ENCODE assay signal across 8 cellular contexts in the genomic region with DNA sequence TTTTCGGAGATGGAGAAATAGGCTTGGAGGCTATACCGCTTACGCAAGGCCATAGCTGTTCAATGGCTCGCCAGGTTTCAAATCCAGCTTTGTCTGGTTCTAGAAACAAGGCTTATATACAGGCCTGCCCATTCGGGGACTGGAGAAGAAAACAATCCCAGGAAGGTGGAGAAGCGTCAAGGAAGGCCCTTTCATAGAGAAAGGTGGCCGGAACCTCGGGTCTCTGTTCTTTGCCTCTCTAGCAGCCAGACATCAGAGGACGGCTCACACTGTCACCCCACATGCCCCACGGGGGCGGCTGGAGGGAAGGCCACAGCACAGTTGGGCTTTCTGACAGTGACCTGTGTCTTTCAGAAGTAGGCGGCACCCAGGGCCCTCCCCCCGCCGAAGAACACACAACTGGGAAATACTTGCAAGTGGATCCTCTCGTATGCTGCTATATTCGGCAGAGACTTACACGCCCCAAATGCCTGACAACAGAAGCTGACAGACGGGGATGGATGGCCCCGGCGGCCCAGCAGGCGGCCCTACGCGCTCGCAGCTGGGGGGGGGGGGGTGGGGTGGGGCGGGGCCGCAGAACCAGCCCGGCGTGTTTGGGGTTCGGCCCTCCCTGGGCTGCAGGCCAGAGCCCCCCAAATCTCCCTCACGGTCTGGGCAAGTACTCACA. TPM values are rescaled to one million over a fixed set of nuclear protein-coding genes. Genes with fewer than 3 reads are reported as not detected.
DNase-seq lines count a peak whose midpoint lies in the region; ATAC-seq and TF ChIP-seq lines count a peak whose summit lies in the region.

No MANE protein-coding gene starts in this region.

- H3K27ac Mint-ChIP-seq in activated CD4-positive, alpha-beta memory T cell treated with anti-CD3 and anti-CD28 coated beads, Interleukin-2, amount 10 ng/mL, durations not matched to agents 7 days and 5 days: peak overlapping the region; percentile 92

- peak overlapping the region; percentile 98 to 100 (median 100) for H3K9ac ChIP-seq in BLaER1 treated with 17β-estradiol and CSF1 and Interleukin-3, amounts not matched to agents 10 nM and 100 nM

- WGBS in mesodermal cell (ENCODE audit: insufficient coverage in 2 of 2), 2 experiments: 24 to 31% methylated on average over 11 to 12 of the region's 30 CpGs
- 12% methylated on average over 11 of the region's 30 CpGs for WGBS in suprapubic skin

- H4K20me1 ChIP-seq in BLaER1 treated with 17β-estradiol and CSF1 and Interleukin-3, amounts not matched to agents 10 nM and 100 nM: peaks cover 38 to 51% (median 49%) of the 10 kb centered on the region in 11 experiments

- peak; percentile 61 for DNase-seq in HEK293T (ENCODE audit: extremely low spot score)
- DNase-seq in NCI-H524 (lab: John Stamatoyannopoulos, UW): peak; percentile 60 to 79
- peak; percentile 64 for DNase-seq in activated CD4-positive, alpha-beta memory T cell treated with anti-CD3 and anti-CD28 coated beads, Interleukin-2, amount 10 ng/mL, durations not matched to agents 7 days and 5 days
- peak; percentile 91 for DNase-seq in epithelial cell of esophagus (ENCODE audit: low read depth)
- DNase-seq in suprapubic skin (ENCODE audit: low spot score in 2 of 2): peak in 1 of 2 donors; percentile 85

- POLR2A ChIA-PET in HEK293T (lab: Yijun Ruan, JAX): interaction anchor here (0.6 to 7.9 kb wide), 7 partner anchors 9 to 89 kb away, joined by 3 to 125 read pairs (median 4); a partner anchor contains a TSS
- POLR2A ChIA-PET in activated CD4-positive, alpha-beta memory T cell treated with anti-CD3 and anti-CD28 coated beads, Interleukin-2, amount 10 ng/mL, durations not matched to agents 7 days and 5 days (lab: Charles Lee): interaction anchor here (0.9 to 32.8 kb wide), 5 partner anchors 1 to 89 kb away, joined by 3 to 1170 read pairs (median 4); a partner anchor contains a TSS

- H3K4me2 ChIP-seq in BLaER1 treated with 17β-estradiol and CSF1 and Interleukin-3, amounts not matched to agents 10 nM and 100 nM: peak overlapping the region; percentile 97 to 100 (median 99)

- no peak for TF ChIP-seq EP300 in suprapubic skin (IDR thresholded peaks at IDR 0.05)

- no peak for ATAC-seq in HG03108 (IDR thresholded peaks at IDR 0.05; ENCODE audit: unreplicated experiment)

- peaks cover 47 to 51% (median 50%) of the 10 kb centered on the region in 10 experiments for H3K4me1 ChIP-seq in BLaER1 treated with 17β-estradiol and CSF1 and Interleukin-3, amounts not matched to agents 10 nM and 100 nM
- H3K4me1 ChIP-seq in mesodermal cell (ENCODE audit: control insufficient read depth, insufficient read depth, low read length, poor library complexity, severe bottlenecking) (peaks cover 43% of the 10 kb centered on the region), suprapubic skin (peaks cover 58% of the 10 kb centered on the region)

- no peaks in the 10 kb centered on the region for H3K9me3 Mint-ChIP-seq in activated CD4-positive, alpha-beta memory T cell treated with anti-CD3 and anti-CD28 coated beads, Interleukin-2, amount 10 ng/mL, durations not matched to agents 7 days and 5 days

- peaks cover 12 to 42% (median 35%) of the 10 kb centered on the region in 11 experiments; a peak in 18 of 22 replicates for H3K36me3 ChIP-seq in BLaER1 treated with 17β-estradiol and CSF1 and Interleukin-3, amounts not matched to agents 10 nM and 100 nM
- peaks cover 19% of the 10 kb centered on the region for H3K36me3 ChIP-seq in mesodermal cell (ENCODE audit: control insufficient read depth, insufficient read depth, low read length)
- H3K36me3 ChIP-seq in suprapubic skin: peaks cover 5% of the 10 kb centered on the region

- peaks cover 39% of the 10 kb centered on the region for H3K4me1 Mint-ChIP-seq in activated CD4-positive, alpha-beta memory T cell treated with anti-CD3 and anti-CD28 coated beads, Interleukin-2, amount 10 ng/mL, durations not matched to agents 7 days and 5 days

- no peak for TF ChIP-seq POLR2A in suprapubic skin (IDR thresholded peaks at IDR 0.05)

- H3K4me3 ChIP-seq in BLaER1 treated with 17β-estradiol and CSF1 and Interleukin-3, amounts not matched to agents 10 nM and 100 nM: peak overlapping the region; percentile 84 to 94 (median 88)
- H3K4me3 ChIP-seq in epithelial cell of esophagus (ENCODE audit: low read length) (peak overlapping the region; percentile 50), mesodermal cell (ENCODE audit: extremely low read depth, insufficient read depth, low read length, poor library complexity, severe bottlenecking) (peak overlapping the region; percentile 51), suprapubic skin (peak overlapping the region; percentile 89)

- peaks cover 44% of the 10 kb centered on the region for H3K36me3 Mint-ChIP-seq in activated CD4-positive, alpha-beta memory T cell treated with anti-CD3 and anti-CD28 coated beads, Interleukin-2, amount 10 ng/mL, durations not matched to agents 7 days and 5 days (ENCODE audit: low read depth)

- peak overlapping the region; percentile 84 for H3K4me3 Mint-ChIP-seq in activated CD4-positive, alpha-beta memory T cell treated with anti-CD3 and anti-CD28 coated beads, Interleukin-2, amount 10 ng/mL, durations not matched to agents 7 days and 5 days

- H3K27me3 ChIP-seq in BLaER1 treated with 17β-estradiol and CSF1 and Interleukin-3, amounts not matched to agents 10 nM and 100 nM: no peaks in the 10 kb centered on the region
- H3K27me3 ChIP-seq in suprapubic skin: no peaks in the 10 kb centered on the region

- H3K9me3 ChIP-seq in BLaER1 treated with 17β-estradiol and CSF1 and Interleukin-3, amounts not matched to agents 10 nM and 100 nM (replicated peaks in 1 of 11): no peaks in the 10 kb centered on the region
- H3K9me3 ChIP-seq in mesodermal cell (ENCODE audit: control insufficient read depth, low read length): no peaks in the 10 kb centered on the region
- H3K9me3 ChIP-seq in suprapubic skin: no peaks in the 10 kb centered on the region

- TF ChIP-seq CTCF in epithelial cell of esophagus (IDR thresholded peaks at IDR 0.05; ENCODE audit: insufficient read depth, low read depth, low read length, missing control alignments): peak; percentile 1
- TF ChIP-seq CTCF in suprapubic skin (IDR thresholded peaks at IDR 0.05): peak in 1 of 2 donors; percentile 3

- no peaks in the 10 kb centered on the region for H3K27me3 Mint-ChIP-seq in activated CD4-positive, alpha-beta memory T cell treated with anti-CD3 and anti-CD28 coated beads, Interleukin-2, amount 10 ng/mL, durations not matched to agents 7 days and 5 days

- H3K27ac ChIP-seq in BLaER1 treated with 17β-estradiol and CSF1 and Interleukin-3, amounts not matched to agents 10 nM and 100 nM: peak overlapping the region; percentile 99 to 100 (median 100)
- H3K27ac ChIP-seq in mesodermal cell (ENCODE audit: low read depth, low read length, severe bottlenecking): peak overlapping the region; percentile 99
- peak overlapping the region; percentile 100 for H3K27ac ChIP-seq in suprapubic skin

- CTCF ChIA-PET in HEK293T (lab: Yijun Ruan, JAX): interaction anchor here (1.5 to 9.3 kb wide), 3 partner anchors 12 to 86 kb away, joined by 4 to 125 read pairs (median 87); a partner anchor contains a TSS
- CTCF ChIA-PET in activated CD4-positive, alpha-beta memory T cell treated with anti-CD3 and anti-CD28 coated beads, Interleukin-2, amount 10 ng/mL, durations not matched to agents 7 days and 5 days (lab: Charles Lee): interaction anchor here (1.1 to 19.6 kb wide), 8 partner anchors 7 to 119 kb away, joined by 3 to 683 read pairs (median 4); a partner anchor contains a TSS

TF ChIP-seq in HEK293T, 16 proteins besides CTCF, POLR2A, EP300 and RAD21:
- no peak for TF ChIP-seq FOXM1 (IDR thresholded peaks at IDR 0.05; ENCODE audit: borderline replicate concordance)
- TF ChIP-seq, protein P1, sequence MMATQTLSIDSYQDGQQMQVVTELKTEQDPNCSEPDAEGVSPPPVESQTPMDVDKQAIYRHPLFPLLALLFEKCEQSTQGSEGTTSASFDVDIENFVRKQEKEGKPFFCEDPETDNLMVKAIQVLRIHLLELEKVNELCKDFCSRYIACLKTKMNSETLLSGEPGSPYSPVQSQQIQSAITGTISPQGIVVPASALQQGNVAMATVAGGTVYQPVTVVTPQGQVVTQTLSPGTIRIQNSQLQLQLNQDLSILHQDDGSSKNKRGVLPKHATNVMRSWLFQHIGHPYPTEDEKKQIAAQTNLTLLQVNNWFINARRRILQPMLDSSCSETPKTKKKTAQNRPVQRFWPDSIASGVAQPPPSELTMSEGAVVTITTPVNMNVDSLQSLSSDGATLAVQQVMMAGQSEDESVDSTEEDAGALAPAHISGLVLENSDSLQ (IDR thresholded peaks at IDR 0.05): peak; percentile 94

RNA-seq across cellular contexts. Expression of a gene that starts 4.5 kb away (rescaled TPM):
- 10 to 100 TPM; 26.5 to 26.9 TPM for total RNA-seq in activated CD4-positive, alpha-beta memory T cell treated with anti-CD3 and anti-CD28 coated beads, Interleukin-2, amount 10 ng/mL, durations not matched to agents 7 days and 5 days
- 7.9 TPM for polyA plus RNA-seq in mesodermal cell (2013, experiment 1 of 2)
- 7.2 TPM for polyA plus RNA-seq in mesodermal cell (2013, experiment 2 of 2)
- 10 to 100 TPM; 13.1 to 23.1 (median 19.5) TPM for total RNA-seq in suprapubic skin

RNA-seq across cellular contexts. Expression of a gene that starts 5.8 kb away (rescaled TPM):
- total RNA-seq in activated CD4-positive, alpha-beta memory T cell treated with anti-CD3 and anti-CD28 coated beads, Interleukin-2, amount 10 ng/mL, durations not matched to agents 7 days and 5 days: 100 to 1,000 TPM; 157 to 163 TPM
- polyA plus RNA-seq in mesodermal cell (2013, experiment 1 of 2): 21.6 TPM
- 20.1 TPM for polyA plus RNA-seq in mesodermal cell (2013, experiment 2 of 2)
- 10 to 100 TPM in 3 of 4 donors, 1 to 10 TPM in 1; 6.6 to 20.4 (median 17.5) TPM for total RNA-seq in suprapubic skin

RNA-seq across cellular contexts. Expression of a gene that starts 59.4 kb away (rescaled TPM):
- not detected for total RNA-seq in activated CD4-positive, alpha-beta memory T cell treated with anti-CD3 and anti-CD28 coated beads, Interleukin-2, amount 10 ng/mL, durations not matched to agents 7 days and 5 days
- polyA plus RNA-seq in mesodermal cell (2013, experiment 1 of 2): 1.0 TPM
- 0.30 TPM for polyA plus RNA-seq in mesodermal cell (2013, experiment 2 of 2)
- 1 to 10 TPM in 1 of 4 donors, not detected in 3; 1.4 TPM for total RNA-seq in suprapubic skin

Comparison
In these comparisons a context has a peak if more than half of its experiments do, and no peak if none do; other contexts are left out.
1. RNA of a gene that starts 5.8 kb away (total RNA-seq): 157 to 163 TPM in activated CD4-positive, alpha-beta memory T cell treated with anti-CD3 and anti-CD28 coated beads, Interleukin-2, amount 10 ng/mL, durations not matched to agents 7 days and 5 days; 6.6 to 20.4 TPM in suprapubic skin; every median in the first group is over 4 times any median in the second.
2. Peak in every context shown above with its lines, with median percentiles within 50 percentile points of each other: H3K27ac ChIP-seq and H3K4me3 ChIP-seq.